ENCODE assay signal across 19 cellular contexts in genomic region chr9:134492721-134493470, GRCh38.
DNase-seq lines count a peak whose midpoint lies in the region; ATAC-seq and TF ChIP-seq lines count a peak whose summit lies in the region.
"Had no signal": no experiment of that assay in that cellular context is flagged by ENCODE, and none has a peak within 500 bp of the region (broad histone marks: within the 10 kb centered on the region; RNA-seq: fewer than 3 reads in every experiment).

No MANE protein-coding gene starts in this region.

- ATAC-seq in HG03378 (IDR thresholded peaks at IDR 0.05; ENCODE audit: unreplicated experiment) = no peak
- ATAC-seq: activated naive CD4-positive, alpha-beta T cell treated with anti-CD3 and anti-CD28 coated beads, Interleukin-2, amount 50 U/mL, for 72 hours; PC-3 had no signal

- H3K4me3 ChIP-seq in H7 (ENCODE audit: insufficient read depth, low read depth, low read length) (no peak overlapping the region), WERI-Rb-1 (ENCODE audit: low read depth, low read length) (peak overlapping the region; percentile 38), smooth muscle cell (no peak overlapping the region)
- H3K4me3 ChIP-seq: heart right ventricle, mucosa of descending colon, ovary had no signal

- H3K27me3 ChIP-seq in H7 (ENCODE audit: control insufficient read depth, insufficient read depth, low read length) (no peaks in the 10 kb centered on the region), WERI-Rb-1 (ENCODE audit: insufficient read depth, low read depth, severe bottlenecking) (no peaks in the 10 kb centered on the region), smooth muscle cell (ENCODE audit: low read depth) (no peaks in the 10 kb centered on the region)
- H3K27me3 ChIP-seq: ovary had no signal

- no peak overlapping the region for H2AFZ ChIP-seq in smooth muscle cell (ENCODE audit: low read depth)

- peak overlapping the region; percentile 36 for H3K9ac ChIP-seq in smooth muscle cell (ENCODE audit: low read depth)

- peaks cover 12% of the 10 kb centered on the region for H3K4me1 ChIP-seq in smooth muscle cell (ENCODE audit: low read depth)

- TF ChIP-seq CTCF in WERI-Rb-1 (IDR thresholded peaks at IDR 0.05; ENCODE audit: low read depth, low read length) = no peak
- no peak for TF ChIP-seq CTCF in smooth muscle cell (IDR thresholded peaks at IDR 0.05; ENCODE audit: borderline replicate concordance, insufficient read depth, poor library complexity, severe bottlenecking)

- H3K27ac ChIP-seq in WERI-Rb-1 (peak overlapping the region; percentile 99), smooth muscle cell (ENCODE audit: low read depth) (peak overlapping the region; percentile 88)

- H4K20me1 ChIP-seq in smooth muscle cell (ENCODE audit: low read depth) = no peaks in the 10 kb centered on the region

- DNase-seq in H7 = peak; percentile 81
- DNase-seq in WERI-Rb-1 = peak; percentile 94
- DNase-seq in islet precursor cell = peak; percentile 49
- DNase-seq in smooth muscle cell (lab: John Stamatoyannopoulos, UW; ENCODE audit: unreplicated experiment) = no peak
- no peak for DNase-seq in kidney glomerular epithelial cell (lab: John Stamatoyannopoulos, UW)
- DNase-seq in iPS-NIHi7 (ENCODE audit: extremely low spot score) = no peak
- DNase-seq in GM19240 (ENCODE audit: insufficient read length, low spot score) = no peak
- DNase-seq: activated T-cell treated with anti-CD3 and anti-CD28 coated beads for 4 hours; erythroblast; KBM-7; NCI-H526; PC-3; stimulated activated CD4-positive, alpha-beta T cell treated with anti-CD3 and anti-CD28 coated beads, Interleukin-4, amount 100 ng/mL, for 4 hours; stimulated activated CD8-positive, alpha-beta memory T cell treated with anti-CD3 and anti-CD28 coated beads, Interleukin-4, amount 100 ng/mL, for 48 hours had no signal

- no peaks in the 10 kb centered on the region for H3K79me2 ChIP-seq in smooth muscle cell (ENCODE audit: low read depth)

- 54% methylated on average over 21 of the region's 21 CpGs for WGBS in smooth muscle cell (ENCODE audit: low lambda C conversion rate)

- no peaks in the 10 kb centered on the region for H3K9me3 ChIP-seq in WERI-Rb-1 (ENCODE audit: severe bottlenecking)
- H3K9me3 ChIP-seq in smooth muscle cell (replicated peaks; ENCODE audit: low read depth) = no peaks in the 10 kb centered on the region
- H3K9me3 ChIP-seq: heart right ventricle, mucosa of descending colon, ovary had no signal

- no peaks in the 10 kb centered on the region for H3K36me3 ChIP-seq in H7 (replicated peaks; ENCODE audit: control insufficient read depth, insufficient read depth, low read length)
- no peaks in the 10 kb centered on the region for H3K36me3 ChIP-seq in WERI-Rb-1
- H3K36me3 ChIP-seq in smooth muscle cell (ENCODE audit: low read depth) = no peaks in the 10 kb centered on the region
- H3K36me3 ChIP-seq: heart right ventricle, ovary had no signal

- H3K4me2 ChIP-seq in smooth muscle cell = peak overlapping the region; percentile 62

- H3F3A ChIP-seq in smooth muscle cell (ENCODE audit: low read depth) = peaks cover 19% of the 10 kb centered on the region

Comparison
In these comparisons a context has a peak if more than half of its experiments do, and no peak if none do; other contexts are left out.
1. DNase-seq: peak in H7 (single experiment), WERI-Rb-1 (single experiment) and islet precursor cell (single experiment); none in smooth muscle cell (single experiment), kidney glomerular epithelial cell (single experiment), iPS-NIHi7 (single experiment) and GM19240 (single experiment).